In the genomic region with DNA sequence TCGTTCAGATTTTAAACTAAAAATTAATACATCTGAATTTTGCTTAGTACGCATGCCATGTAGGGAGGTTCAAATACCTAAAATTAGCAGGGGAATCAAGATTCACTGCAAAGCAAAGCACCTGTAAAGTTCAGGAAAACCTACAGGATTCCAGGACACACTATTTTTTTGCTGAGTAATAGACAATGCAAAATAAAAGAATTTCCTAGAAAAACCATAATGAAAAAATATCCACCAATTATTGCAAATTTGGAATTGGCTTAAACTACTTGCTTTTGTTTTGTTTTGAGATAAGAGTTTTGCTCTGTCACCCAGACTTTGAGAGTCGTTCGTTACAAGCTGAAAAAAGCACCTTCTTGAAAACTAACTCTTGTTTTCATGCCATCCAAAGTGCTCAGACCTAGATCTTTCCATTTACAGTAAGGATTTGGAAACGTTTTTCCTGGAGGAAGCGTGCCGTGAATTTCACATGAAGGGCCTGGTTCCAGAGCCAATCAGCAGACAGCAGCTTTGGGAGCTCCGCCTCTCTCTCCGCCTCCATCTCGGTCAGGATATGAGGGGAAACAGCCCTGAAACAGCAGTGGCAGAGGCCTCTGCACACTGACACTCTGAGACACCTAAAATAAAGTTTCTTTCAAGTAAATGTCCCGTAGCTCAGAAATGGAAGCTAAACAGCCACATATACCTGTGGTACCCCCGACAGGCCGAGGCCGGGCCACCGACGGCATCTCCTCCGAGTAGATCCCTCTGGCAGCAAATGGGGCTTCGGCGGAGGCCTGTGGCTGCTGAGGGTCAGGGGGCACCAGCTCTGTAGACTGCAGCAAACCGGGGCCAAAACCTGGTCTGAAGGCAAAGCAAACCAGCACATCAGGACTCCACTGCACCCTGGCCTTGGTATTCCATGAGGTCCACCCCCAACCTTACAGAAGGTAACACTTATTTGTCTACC, we compare ENCODE assay signal across 2 cellular contexts.
A peak's percentile ranks its signal among the peaks of the same experiment; 100 is the strongest.
TF ChIP-seq lines count a peak whose summit lies in the region.

No MANE protein-coding gene starts in this region.

TF ChIP-seq in K562, 482 proteins besides CTCF, POLR2A, EP300 and RAD21 (continues in another document):
- no peak for TF ChIP-seq ATF7 (IDR thresholded peaks at IDR 0.05)
- no peak for TF ChIP-seq BCOR (IDR thresholded peaks at IDR 0.05)
- no peak for TF ChIP-seq HNRNPK (IDR thresholded peaks at IDR 0.05; ENCODE audit: low read depth, low read length, poor library complexity, severe bottlenecking)
- TF ChIP-seq ELF4 (CRISPR knock-in tag; IDR thresholded peaks at IDR 0.05) = no peak
- TF ChIP-seq TAL1 (IDR thresholded peaks at IDR 0.05) = no peak
- no peak for TF ChIP-seq GTF2E2 (tag; IDR thresholded peaks at IDR 0.05)
- no peak for TF ChIP-seq JUND (IDR thresholded peaks at IDR 0.05; ENCODE audit: borderline replicate concordance, low read depth, low read length)
- TF ChIP-seq JUND (tag; IDR thresholded peaks at IDR 0.05; ENCODE audit: borderline replicate concordance, low read depth, low read length) = no peak
- TF ChIP-seq RBM39 (optimal IDR thresholded peaks at IDR 0.05; ENCODE audit: low read depth, low read length) = no peak
- no peak for TF ChIP-seq TCF7L2 (IDR thresholded peaks at IDR 0.05; ENCODE audit: low read depth, low read length)
- no peak for TF ChIP-seq POLR2H (tag; IDR thresholded peaks at IDR 0.05; ENCODE audit: low read depth)
- no peak for TF ChIP-seq SNIP1 (IDR thresholded peaks at IDR 0.05; ENCODE audit: low read depth)
- TF ChIP-seq KLF6 (CRISPR knock-in tag; IDR thresholded peaks at IDR 0.05; ENCODE audit: borderline replicate concordance) = no peak
- no peak for TF ChIP-seq ZBTB5 (IDR thresholded peaks at IDR 0.05)
- TF ChIP-seq NR1H2 (CRISPR knock-in tag; IDR thresholded peaks at IDR 0.05) = no peak
- no peak for TF ChIP-seq CBX8 (IDR thresholded peaks at IDR 0.05; ENCODE audit: borderline replicate concordance, extremely low read depth, low read depth, low read length, poor library complexity, severe bottlenecking)
- peak; percentile 63 for TF ChIP-seq PRDM10 (IDR thresholded peaks at IDR 0.05; ENCODE audit: partially characterized antibody)
- TF ChIP-seq SRSF3 (IDR thresholded peaks at IDR 0.05; ENCODE audit: insufficient read depth, low read length) = no peak
- peak; percentile 42; the same call in 1 of the 2 replicates for TF ChIP-seq C11orf30 (IDR thresholded peaks at IDR 0.05; ENCODE audit: low read depth)
- TF ChIP-seq, protein P1, sequence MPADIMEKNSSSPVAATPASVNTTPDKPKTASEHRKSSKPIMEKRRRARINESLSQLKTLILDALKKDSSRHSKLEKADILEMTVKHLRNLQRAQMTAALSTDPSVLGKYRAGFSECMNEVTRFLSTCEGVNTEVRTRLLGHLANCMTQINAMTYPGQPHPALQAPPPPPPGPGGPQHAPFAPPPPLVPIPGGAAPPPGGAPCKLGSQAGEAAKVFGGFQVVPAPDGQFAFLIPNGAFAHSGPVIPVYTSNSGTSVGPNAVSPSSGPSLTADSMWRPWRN (IDR thresholded peaks at IDR 0.05; ENCODE audit: low read depth) = 0 out of 2 replicates have a peak, but pooled peaks have one; percentile 12
- TF ChIP-seq DPF2 (IDR thresholded peaks at IDR 0.05) = peak; percentile 63; the same call in 1 of the 2 replicates
- TF ChIP-seq GABPB2 (CRISPR knock-in tag; conservative IDR thresholded peaks at IDR 0.05) = no peak
- TF ChIP-seq ZC3H8 (IDR thresholded peaks at IDR 0.05) = no peak

TF ChIP-seq in SK-N-SH, 30 proteins besides CTCF, POLR2A, EP300 and RAD21:
- TF ChIP-seq EZH2phosphoT487 (IDR thresholded peaks at IDR 0.05; ENCODE audit: borderline replicate concordance, low read depth) (no peak), FOSL2 (IDR thresholded peaks at IDR 0.05; ENCODE audit: borderline replicate concordance, low read depth) (no peak), POLR2AphosphoS5 (IDR thresholded peaks at IDR 0.05; ENCODE audit: low read depth, low read length) (no peak), RFX5 (IDR thresholded peaks at IDR 0.05; ENCODE audit: low read length) (no peak), SIN3A (IDR thresholded peaks at IDR 0.05; ENCODE audit: borderline replicate concordance, low read depth, low read length) (no peak), GABPA (IDR thresholded peaks at IDR 0.05; ENCODE audit: low read depth) (no peak), ELF1 (IDR thresholded peaks at IDR 0.05) (no peak), CHD2 (IDR thresholded peaks at IDR 0.05; ENCODE audit: low read length, partially characterized antibody) (no peak), PBX3 (IDR thresholded peaks at IDR 0.05) (no peak), GATA2 (CRISPR knock-in tag; IDR thresholded peaks at IDR 0.05) (no peak), NFIC (IDR thresholded peaks at IDR 0.05; ENCODE audit: borderline replicate concordance) (no peak), RCOR1 (IDR thresholded peaks at IDR 0.05; ENCODE audit: low read length) (no peak), TEAD4 (IDR thresholded peaks at IDR 0.05; ENCODE audit: borderline replicate concordance, insufficient read depth) (no peak), MEF2A (IDR thresholded peaks at IDR 0.05; ENCODE audit: borderline replicate concordance, low read depth) (no peak)
- TF ChIP-seq, protein P2, sequence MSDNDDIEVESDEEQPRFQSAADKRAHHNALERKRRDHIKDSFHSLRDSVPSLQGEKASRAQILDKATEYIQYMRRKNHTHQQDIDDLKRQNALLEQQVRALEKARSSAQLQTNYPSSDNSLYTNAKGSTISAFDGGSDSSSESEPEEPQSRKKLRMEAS (IDR thresholded peaks at IDR 0.05; ENCODE audit: low read depth) = no peak
TF ChIP-seq in SK-N-SH: peak in this region for 0.
